ENCODE assay signal across 1 cellular context in the genomic region with DNA sequence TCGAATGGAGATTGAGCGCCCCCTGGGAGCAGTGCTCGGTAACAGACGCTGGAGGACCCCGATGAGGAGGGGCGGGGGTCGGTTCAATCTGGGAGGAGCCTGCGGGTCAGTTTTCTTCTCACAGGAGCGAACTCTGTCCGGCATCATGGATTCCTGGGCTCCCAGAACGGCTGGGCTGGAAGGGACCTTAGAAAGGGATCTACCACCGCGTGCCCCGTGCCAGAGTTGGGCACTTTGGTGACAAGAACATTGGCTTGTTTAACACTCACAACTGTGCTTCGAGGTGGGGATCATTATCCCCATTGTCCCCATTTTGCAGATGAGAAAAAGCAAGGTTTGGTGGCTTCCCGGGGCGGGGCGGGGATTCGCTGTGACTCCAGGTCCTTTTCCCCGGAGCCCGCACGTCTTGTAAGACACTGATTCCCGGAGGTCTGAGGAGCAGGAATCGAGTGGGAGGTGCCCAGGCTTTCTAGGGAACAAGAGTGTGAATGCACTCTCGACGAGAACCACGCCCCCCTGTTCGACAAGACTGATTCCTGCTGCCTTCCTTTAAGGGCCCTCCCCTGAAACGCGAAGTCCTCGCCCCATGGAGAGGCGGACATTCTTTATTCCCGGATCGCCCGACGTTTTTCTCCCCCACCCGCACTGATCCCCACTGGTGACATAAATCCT.
A peak's percentile ranks its signal among the peaks of the same experiment; 100 is the strongest.
TF ChIP-seq lines count a peak whose summit lies in the region.

No MANE protein-coding gene starts in this region.

TF ChIP-seq in HepG2, 621 proteins besides CTCF, POLR2A, EP300 and RAD21 (continued from another document):
- TF ChIP-seq, protein P1, sequence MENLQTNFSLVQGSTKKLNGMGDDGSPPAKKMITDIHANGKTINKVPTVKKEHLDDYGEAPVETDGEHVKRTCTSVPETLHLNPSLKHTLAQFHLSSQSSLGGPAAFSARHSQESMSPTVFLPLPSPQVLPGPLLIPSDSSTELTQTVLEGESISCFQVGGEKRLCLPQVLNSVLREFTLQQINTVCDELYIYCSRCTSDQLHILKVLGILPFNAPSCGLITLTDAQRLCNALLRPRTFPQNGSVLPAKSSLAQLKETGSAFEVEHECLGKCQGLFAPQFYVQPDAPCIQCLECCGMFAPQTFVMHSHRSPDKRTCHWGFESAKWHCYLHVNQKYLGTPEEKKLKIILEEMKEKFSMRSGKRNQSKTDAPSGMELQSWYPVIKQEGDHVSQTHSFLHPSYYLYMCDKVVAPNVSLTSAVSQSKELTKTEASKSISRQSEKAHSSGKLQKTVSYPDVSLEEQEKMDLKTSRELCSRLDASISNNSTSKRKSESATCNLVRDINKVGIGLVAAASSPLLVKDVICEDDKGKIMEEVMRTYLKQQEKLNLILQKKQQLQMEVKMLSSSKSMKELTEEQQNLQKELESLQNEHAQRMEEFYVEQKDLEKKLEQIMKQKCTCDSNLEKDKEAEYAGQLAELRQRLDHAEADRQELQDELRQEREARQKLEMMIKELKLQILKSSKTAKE (CRISPR knock-in tag; IDR thresholded peaks at IDR 0.05; ENCODE audit: borderline replicate concordance): no peak
- no peak; the same call in 1 of the 2 replicates for TF ChIP-seq MIER3 (CRISPR knock-in tag; IDR thresholded peaks at IDR 0.05; ENCODE audit: borderline replicate concordance)
- no peak for TF ChIP-seq PLRG1 (conservative IDR thresholded peaks at IDR 0.05)
- no peak for TF ChIP-seq ZNF678 (CRISPR knock-in tag; IDR thresholded peaks at IDR 0.05)
- TF ChIP-seq, protein P2, sequence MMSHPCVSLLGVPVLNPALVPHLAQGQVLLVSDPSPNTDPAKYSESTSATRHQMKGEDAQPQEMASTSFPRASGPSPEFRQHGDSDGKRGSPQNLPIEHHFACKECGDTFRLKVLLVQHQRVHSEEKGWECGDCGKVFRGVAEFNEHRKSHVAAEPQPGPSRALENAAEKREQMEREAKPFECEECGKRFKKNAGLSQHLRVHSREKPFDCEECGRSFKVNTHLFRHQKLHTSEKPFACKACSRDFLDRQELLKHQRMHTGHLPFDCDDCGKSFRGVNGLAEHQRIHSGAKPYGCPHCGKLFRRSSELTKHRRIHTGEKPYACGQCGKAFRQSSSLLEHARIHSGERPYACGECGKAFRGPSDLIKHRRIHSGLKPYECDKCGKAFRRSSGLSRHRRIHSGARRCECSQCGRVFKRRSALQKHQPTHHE (CRISPR knock-in tag; IDR thresholded peaks at IDR 0.05; ENCODE audit: borderline replicate concordance): peak; percentile 12; the same call in 1 of the 2 replicates
- TF ChIP-seq ZC3H4 (CRISPR knock-in tag; IDR thresholded peaks at IDR 0.05; ENCODE audit: borderline replicate concordance): no peak
- peak; percentile 57 for TF ChIP-seq HDAC2 (CRISPR knock-in tag; IDR thresholded peaks at IDR 0.05)
- peak; percentile 45 for TF ChIP-seq HCFC1 (IDR thresholded peaks at IDR 0.05; ENCODE audit: low read depth, low read length)
- TF ChIP-seq ZNF33B (CRISPR knock-in tag; IDR thresholded peaks at IDR 0.05): peak; percentile 42; the same call in 1 of the 2 replicates
- TF ChIP-seq, protein P3, sequence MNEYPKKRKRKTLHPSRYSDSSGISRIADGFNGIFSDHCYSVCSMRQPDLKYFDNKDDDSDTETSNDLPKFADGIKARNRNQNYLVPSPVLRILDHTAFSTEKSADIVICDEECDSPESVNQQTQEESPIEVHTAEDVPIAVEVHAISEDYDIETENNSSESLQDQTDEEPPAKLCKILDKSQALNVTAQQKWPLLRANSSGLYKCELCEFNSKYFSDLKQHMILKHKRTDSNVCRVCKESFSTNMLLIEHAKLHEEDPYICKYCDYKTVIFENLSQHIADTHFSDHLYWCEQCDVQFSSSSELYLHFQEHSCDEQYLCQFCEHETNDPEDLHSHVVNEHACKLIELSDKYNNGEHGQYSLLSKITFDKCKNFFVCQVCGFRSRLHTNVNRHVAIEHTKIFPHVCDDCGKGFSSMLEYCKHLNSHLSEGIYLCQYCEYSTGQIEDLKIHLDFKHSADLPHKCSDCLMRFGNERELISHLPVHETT (CRISPR knock-in tag; conservative IDR thresholded peaks at IDR 0.05): 0 out of 2 replicates have a peak, but pooled peaks have one; percentile 46
- TF ChIP-seq NAIF1 (CRISPR knock-in tag; IDR thresholded peaks at IDR 0.05; ENCODE audit: borderline replicate concordance): 0 out of 2 replicates have a peak, but pooled peaks have one; percentile 2
- 0 out of 2 replicates have a peak, but pooled peaks have one; percentile 56 for TF ChIP-seq JUN (CRISPR knock-in tag; IDR thresholded peaks at IDR 0.05)
- TF ChIP-seq ZNF12 (CRISPR knock-in tag; IDR thresholded peaks at IDR 0.05): peak; percentile 6; the same call in 1 of the 2 replicates
- TF ChIP-seq KLF16 (CRISPR knock-in tag; IDR thresholded peaks at IDR 0.05): peak in 1 of 2 experiments; percentile 64; a peak in 2 of 4 replicates
